Comparison of ENCODE assay signal across 1 cellular context in the genomic region with DNA sequence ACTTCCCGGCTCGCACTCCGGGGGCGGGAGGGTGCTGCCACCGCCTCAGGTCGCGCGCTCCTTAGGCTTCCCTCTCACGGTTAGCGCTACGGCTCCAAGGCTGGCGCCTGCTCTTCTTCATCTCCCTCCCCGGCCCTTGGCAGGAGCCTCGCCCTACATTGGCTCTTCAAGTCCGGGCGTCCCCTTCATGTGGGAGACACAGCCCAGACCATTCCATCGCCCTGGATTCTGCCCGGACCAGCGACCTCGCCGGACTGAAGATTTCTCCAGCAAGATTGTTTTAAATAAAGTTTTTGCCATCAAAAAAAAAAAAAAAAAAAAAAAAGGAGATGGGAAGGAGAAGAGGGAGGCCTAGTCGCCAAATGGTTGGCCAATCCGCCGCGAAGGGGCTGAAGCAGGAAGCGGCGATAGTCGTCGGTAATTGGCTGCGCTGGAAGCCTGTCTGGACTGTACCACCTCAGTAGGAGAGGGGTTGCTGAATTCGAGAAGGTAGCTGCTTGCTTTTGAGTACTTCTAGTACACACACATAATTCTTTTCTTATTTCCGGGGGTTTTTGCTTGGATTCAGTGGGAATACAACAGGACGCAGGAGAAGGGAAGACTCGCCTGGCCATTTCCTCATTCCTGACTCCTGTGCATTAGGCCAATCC.
TF ChIP-seq lines count a peak whose summit lies in the region.

No MANE protein-coding gene starts in this region.

TF ChIP-seq in H1, 55 proteins besides CTCF, POLR2A, EP300 and RAD21:
- TF ChIP-seq SIN3A (conservative IDR thresholded peaks at IDR 0.05 in 1 of 2, IDR thresholded peaks at IDR 0.05 in 1 of 2; ENCODE audit: low read depth in 1 of 2, low read length in 2 of 2): peak; percentile 59 to 68; a peak in 1 of 4 replicates
- TF ChIP-seq ASH2L (IDR thresholded peaks at IDR 0.05; ENCODE audit: low read length): peak; percentile 14
- no peak for TF ChIP-seq ZNF274 (IDR thresholded peaks at IDR 0.05; ENCODE audit: borderline replicate concordance, extremely low read depth, low read length)
- no peak for TF ChIP-seq POU5F1 (IDR thresholded peaks at IDR 0.05; ENCODE audit: low read depth, low read length)
- no peak for TF ChIP-seq E2F6 (IDR thresholded peaks at IDR 0.05)
- TF ChIP-seq NRF1 (IDR thresholded peaks at IDR 0.05; ENCODE audit: low read depth, low read length): no peak
- TF ChIP-seq MAX (IDR thresholded peaks at IDR 0.05): 0 out of 2 replicates have a peak, but pooled peaks have one; percentile 22
- no peak for TF ChIP-seq SUZ12 (IDR thresholded peaks at IDR 0.05; ENCODE audit: low read length)
- TF ChIP-seq KDM4A (IDR thresholded peaks at IDR 0.05; ENCODE audit: low read depth, low read length, severe bottlenecking): peak; percentile 51
- TF ChIP-seq CHD1 (IDR thresholded peaks at IDR 0.05; ENCODE audit: low read depth, low read length): peak; percentile 92
- peak; percentile 96 for TF ChIP-seq SP1 (IDR thresholded peaks at IDR 0.05; ENCODE audit: low read depth, low read length)
- peak; percentile 34 for TF ChIP-seq SIX5 (IDR thresholded peaks at IDR 0.05; ENCODE audit: low read depth, low read length)
- TF ChIP-seq TBP (IDR thresholded peaks at IDR 0.05; ENCODE audit: low read depth, low read length): peak; percentile 53
- peak in 1 of 2 experiments; percentile 84; a peak in 1 of 4 replicates for TF ChIP-seq HDAC2 (IDR thresholded peaks at IDR 0.05; ENCODE audit: borderline replicate concordance in 1 of 2, low read depth in 2 of 2, low read length in 2 of 2)
- no peak for TF ChIP-seq RBBP5 (IDR thresholded peaks at IDR 0.05; ENCODE audit: borderline replicate concordance, low read depth, low read length)
- TF ChIP-seq EZH2 (IDR thresholded peaks at IDR 0.05; ENCODE audit: low read depth, low read length, severe bottlenecking): no peak
- peak; percentile 63 for TF ChIP-seq PHF8 (conservative IDR thresholded peaks at IDR 0.05; ENCODE audit: low read depth, low read length)
- peak; percentile 77 for TF ChIP-seq TAF1 (IDR thresholded peaks at IDR 0.05; ENCODE audit: low read depth, low read length)
- no peak for TF ChIP-seq BRCA1 (IDR thresholded peaks at IDR 0.05; ENCODE audit: low read depth, low read length)
- peak; percentile 14; the same call in 1 of the 2 replicates for TF ChIP-seq CHD2 (IDR thresholded peaks at IDR 0.05; ENCODE audit: low read length)
- TF ChIP-seq JUND (IDR thresholded peaks at IDR 0.05; ENCODE audit: low read length): peak; percentile 95
- no peak for TF ChIP-seq USF2 (IDR thresholded peaks at IDR 0.05; ENCODE audit: low read length)
- TF ChIP-seq JUN (IDR thresholded peaks at IDR 0.05; ENCODE audit: low read depth, low read length): no peak
- no peak for TF ChIP-seq GTF2F1 (IDR thresholded peaks at IDR 0.05; ENCODE audit: borderline replicate concordance, low read depth, low read length)
- peak; percentile 60; the same call in 1 of the 2 replicates for TF ChIP-seq SP4 (IDR thresholded peaks at IDR 0.05; ENCODE audit: low read length)
- no peak for TF ChIP-seq RXRA (IDR thresholded peaks at IDR 0.05; ENCODE audit: insufficient read depth, low read depth, low read length)
- TF ChIP-seq GABPA (IDR thresholded peaks at IDR 0.05; ENCODE audit: borderline replicate concordance, insufficient read depth, low read length): 0 out of 2 replicates have a peak, but pooled peaks have one; percentile 17
- TF ChIP-seq HDAC6 (IDR thresholded peaks at IDR 0.05; ENCODE audit: low read depth, low read length): no peak
- TF ChIP-seq POLR2AphosphoS5 (IDR thresholded peaks at IDR 0.05; ENCODE audit: low read depth, low read length): no peak; the same call in 1 of the 2 replicates
- TF ChIP-seq SAP30 (IDR thresholded peaks at IDR 0.05; ENCODE audit: insufficient read depth, insufficient replicate concordance, low read length): peak; percentile 2
- TF ChIP-seq CBX8 (IDR thresholded peaks at IDR 0.05; ENCODE audit: borderline replicate concordance, low read depth, low read length): no peak
- no peak for TF ChIP-seq CEBPB (IDR thresholded peaks at IDR 0.05; ENCODE audit: low read depth, low read length)
- no peak for TF ChIP-seq ATF3 (IDR thresholded peaks at IDR 0.05; ENCODE audit: insufficient read depth, low read depth, low read length)
- TF ChIP-seq CBX5 (IDR thresholded peaks at IDR 0.05; ENCODE audit: low read depth, low read length): no peak
- no peak for TF ChIP-seq NANOG (IDR thresholded peaks at IDR 0.05; ENCODE audit: insufficient read depth, low read depth, low read length, poor library complexity, severe bottlenecking)
- TF ChIP-seq BCL11A (IDR thresholded peaks at IDR 0.05; ENCODE audit: low read depth in 2 of 2, low read length in 2 of 2): no peak
- no peak for TF ChIP-seq RNF2 (IDR thresholded peaks at IDR 0.05; ENCODE audit: borderline replicate concordance, low read depth, low read length, missing control alignments, poor library complexity, severe bottlenecking)
- no peak for TF ChIP-seq TCF12 (IDR thresholded peaks at IDR 0.05; ENCODE audit: low read depth, low read length)
- no peak for TF ChIP-seq MAFK (IDR thresholded peaks at IDR 0.05; ENCODE audit: low read depth, low read length)
- TF ChIP-seq EGR1 (IDR thresholded peaks at IDR 0.05; ENCODE audit: borderline replicate concordance, low read depth, low read length): no peak
- TF ChIP-seq, protein P1, sequence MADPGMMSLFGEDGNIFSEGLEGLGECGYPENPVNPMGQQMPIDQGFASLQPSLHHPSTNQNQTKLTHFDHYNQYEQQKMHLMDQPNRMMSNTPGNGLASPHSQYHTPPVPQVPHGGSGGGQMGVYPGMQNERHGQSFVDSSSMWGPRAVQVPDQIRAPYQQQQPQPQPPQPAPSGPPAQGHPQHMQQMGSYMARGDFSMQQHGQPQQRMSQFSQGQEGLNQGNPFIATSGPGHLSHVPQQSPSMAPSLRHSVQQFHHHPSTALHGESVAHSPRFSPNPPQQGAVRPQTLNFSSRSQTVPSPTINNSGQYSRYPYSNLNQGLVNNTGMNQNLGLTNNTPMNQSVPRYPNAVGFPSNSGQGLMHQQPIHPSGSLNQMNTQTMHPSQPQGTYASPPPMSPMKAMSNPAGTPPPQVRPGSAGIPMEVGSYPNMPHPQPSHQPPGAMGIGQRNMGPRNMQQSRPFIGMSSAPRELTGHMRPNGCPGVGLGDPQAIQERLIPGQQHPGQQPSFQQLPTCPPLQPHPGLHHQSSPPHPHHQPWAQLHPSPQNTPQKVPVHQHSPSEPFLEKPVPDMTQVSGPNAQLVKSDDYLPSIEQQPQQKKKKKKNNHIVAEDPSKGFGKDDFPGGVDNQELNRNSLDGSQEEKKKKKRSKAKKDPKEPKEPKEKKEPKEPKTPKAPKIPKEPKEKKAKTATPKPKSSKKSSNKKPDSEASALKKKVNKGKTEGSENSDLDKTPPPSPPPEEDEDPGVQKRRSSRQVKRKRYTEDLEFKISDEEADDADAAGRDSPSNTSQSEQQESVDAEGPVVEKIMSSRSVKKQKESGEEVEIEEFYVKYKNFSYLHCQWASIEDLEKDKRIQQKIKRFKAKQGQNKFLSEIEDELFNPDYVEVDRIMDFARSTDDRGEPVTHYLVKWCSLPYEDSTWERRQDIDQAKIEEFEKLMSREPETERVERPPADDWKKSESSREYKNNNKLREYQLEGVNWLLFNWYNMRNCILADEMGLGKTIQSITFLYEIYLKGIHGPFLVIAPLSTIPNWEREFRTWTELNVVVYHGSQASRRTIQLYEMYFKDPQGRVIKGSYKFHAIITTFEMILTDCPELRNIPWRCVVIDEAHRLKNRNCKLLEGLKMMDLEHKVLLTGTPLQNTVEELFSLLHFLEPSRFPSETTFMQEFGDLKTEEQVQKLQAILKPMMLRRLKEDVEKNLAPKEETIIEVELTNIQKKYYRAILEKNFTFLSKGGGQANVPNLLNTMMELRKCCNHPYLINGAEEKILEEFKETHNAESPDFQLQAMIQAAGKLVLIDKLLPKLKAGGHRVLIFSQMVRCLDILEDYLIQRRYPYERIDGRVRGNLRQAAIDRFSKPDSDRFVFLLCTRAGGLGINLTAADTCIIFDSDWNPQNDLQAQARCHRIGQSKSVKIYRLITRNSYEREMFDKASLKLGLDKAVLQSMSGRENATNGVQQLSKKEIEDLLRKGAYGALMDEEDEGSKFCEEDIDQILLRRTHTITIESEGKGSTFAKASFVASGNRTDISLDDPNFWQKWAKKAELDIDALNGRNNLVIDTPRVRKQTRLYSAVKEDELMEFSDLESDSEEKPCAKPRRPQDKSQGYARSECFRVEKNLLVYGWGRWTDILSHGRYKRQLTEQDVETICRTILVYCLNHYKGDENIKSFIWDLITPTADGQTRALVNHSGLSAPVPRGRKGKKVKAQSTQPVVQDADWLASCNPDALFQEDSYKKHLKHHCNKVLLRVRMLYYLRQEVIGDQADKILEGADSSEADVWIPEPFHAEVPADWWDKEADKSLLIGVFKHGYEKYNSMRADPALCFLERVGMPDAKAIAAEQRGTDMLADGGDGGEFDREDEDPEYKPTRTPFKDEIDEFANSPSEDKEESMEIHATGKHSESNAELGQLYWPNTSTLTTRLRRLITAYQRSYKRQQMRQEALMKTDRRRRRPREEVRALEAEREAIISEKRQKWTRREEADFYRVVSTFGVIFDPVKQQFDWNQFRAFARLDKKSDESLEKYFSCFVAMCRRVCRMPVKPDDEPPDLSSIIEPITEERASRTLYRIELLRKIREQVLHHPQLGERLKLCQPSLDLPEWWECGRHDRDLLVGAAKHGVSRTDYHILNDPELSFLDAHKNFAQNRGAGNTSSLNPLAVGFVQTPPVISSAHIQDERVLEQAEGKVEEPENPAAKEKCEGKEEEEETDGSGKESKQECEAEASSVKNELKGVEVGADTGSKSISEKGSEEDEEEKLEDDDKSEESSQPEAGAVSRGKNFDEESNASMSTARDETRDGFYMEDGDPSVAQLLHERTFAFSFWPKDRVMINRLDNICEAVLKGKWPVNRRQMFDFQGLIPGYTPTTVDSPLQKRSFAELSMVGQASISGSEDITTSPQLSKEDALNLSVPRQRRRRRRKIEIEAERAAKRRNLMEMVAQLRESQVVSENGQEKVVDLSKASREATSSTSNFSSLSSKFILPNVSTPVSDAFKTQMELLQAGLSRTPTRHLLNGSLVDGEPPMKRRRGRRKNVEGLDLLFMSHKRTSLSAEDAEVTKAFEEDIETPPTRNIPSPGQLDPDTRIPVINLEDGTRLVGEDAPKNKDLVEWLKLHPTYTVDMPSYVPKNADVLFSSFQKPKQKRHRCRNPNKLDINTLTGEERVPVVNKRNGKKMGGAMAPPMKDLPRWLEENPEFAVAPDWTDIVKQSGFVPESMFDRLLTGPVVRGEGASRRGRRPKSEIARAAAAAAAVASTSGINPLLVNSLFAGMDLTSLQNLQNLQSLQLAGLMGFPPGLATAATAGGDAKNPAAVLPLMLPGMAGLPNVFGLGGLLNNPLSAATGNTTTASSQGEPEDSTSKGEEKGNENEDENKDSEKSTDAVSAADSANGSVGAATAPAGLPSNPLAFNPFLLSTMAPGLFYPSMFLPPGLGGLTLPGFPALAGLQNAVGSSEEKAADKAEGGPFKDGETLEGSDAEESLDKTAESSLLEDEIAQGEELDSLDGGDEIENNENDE (IDR thresholded peaks at IDR 0.05; ENCODE audit: insufficient replicate concordance, low read length): no peak
- peak; percentile 71 for TF ChIP-seq SP2 (IDR thresholded peaks at IDR 0.05; ENCODE audit: low read length)
- no peak for TF ChIP-seq KDM5A (IDR thresholded peaks at IDR 0.05; ENCODE audit: low read length)
- TF ChIP-seq TAF7 (optimal IDR thresholded peaks at IDR 0.05; ENCODE audit: borderline replicate concordance, low read depth, low read length): peak; percentile 27
- no peak for TF ChIP-seq FOSL1 (IDR thresholded peaks at IDR 0.05; ENCODE audit: insufficient read depth, low read depth, low read length)
- TF ChIP-seq SIRT6 (IDR thresholded peaks at IDR 0.05; ENCODE audit: low read length): no peak
- no peak; the same call in 1 of the 2 replicates for TF ChIP-seq YY1 (IDR thresholded peaks at IDR 0.05; ENCODE audit: low read depth, low read length)
- TF ChIP-seq CTBP2 (IDR thresholded peaks at IDR 0.05; ENCODE audit: borderline replicate concordance, insufficient read depth, insufficient read length, low read length): no peak
- TF ChIP-seq BACH1 (IDR thresholded peaks at IDR 0.05; ENCODE audit: low read length): no peak
- TF ChIP-seq, protein P2, sequence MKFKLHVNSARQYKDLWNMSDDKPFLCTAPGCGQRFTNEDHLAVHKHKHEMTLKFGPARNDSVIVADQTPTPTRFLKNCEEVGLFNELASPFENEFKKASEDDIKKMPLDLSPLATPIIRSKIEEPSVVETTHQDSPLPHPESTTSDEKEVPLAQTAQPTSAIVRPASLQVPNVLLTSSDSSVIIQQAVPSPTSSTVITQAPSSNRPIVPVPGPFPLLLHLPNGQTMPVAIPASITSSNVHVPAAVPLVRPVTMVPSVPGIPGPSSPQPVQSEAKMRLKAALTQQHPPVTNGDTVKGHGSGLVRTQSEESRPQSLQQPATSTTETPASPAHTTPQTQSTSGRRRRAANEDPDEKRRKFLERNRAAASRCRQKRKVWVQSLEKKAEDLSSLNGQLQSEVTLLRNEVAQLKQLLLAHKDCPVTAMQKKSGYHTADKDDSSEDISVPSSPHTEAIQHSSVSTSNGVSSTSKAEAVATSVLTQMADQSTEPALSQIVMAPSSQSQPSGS (IDR thresholded peaks at IDR 0.05; ENCODE audit: low read length): peak; percentile 85
- TF ChIP-seq CREB1 (IDR thresholded peaks at IDR 0.05): no peak
- TF ChIP-seq TEAD4 (IDR thresholded peaks at IDR 0.05; ENCODE audit: low read depth, low read length): 0 out of 2 replicates have a peak, but pooled peaks have one; percentile 2
- no peak for TF ChIP-seq KDM1A (IDR thresholded peaks at IDR 0.05; ENCODE audit: borderline replicate concordance, low read length)
- no peak for TF ChIP-seq SRF (IDR thresholded peaks at IDR 0.05; ENCODE audit: low read depth, low read length)
- no peak for TF ChIP-seq RFX5 (IDR thresholded peaks at IDR 0.05; ENCODE audit: borderline replicate concordance, low read depth, low read length)
TF ChIP-seq in H1: peak in this region for 20.
